ENCODE assay signal across 8 cellular contexts in the genomic region with DNA sequence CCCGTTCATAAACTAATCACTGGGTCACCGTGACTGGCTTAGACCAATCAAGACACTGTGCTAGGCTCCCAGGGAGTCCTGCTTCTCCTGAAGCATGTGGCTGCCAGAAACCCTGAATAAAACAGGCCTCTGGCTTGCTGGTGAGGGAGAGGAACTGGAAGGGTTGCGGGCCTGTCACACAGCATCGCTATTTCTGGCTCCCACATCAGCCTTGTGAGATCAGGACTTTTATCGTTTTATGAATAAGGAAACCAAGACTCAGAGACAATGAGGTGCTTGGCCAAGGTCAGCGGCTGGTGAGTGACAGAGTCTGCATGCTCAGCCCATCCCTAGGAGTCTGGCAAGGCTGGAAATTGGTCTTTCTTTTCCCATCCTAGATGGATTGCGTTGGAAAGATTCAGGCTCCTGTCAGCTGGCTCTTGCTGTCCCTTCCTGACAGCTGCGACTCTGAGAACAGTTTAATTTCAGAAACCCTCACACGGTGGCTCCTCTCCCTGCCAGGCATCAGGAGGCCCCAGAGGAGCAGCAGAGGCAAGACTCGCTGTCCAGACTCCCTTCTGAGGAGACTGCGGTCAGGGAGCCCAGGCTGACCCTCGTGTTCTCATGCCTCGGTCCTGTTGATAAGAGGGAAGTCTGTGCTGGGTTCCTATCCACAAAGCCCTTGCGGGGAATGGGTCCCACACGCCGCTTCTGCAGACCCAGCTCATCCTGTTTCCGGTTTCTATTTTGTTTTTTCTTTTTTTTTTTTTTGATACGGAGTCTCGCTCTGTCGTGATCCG.
DNase-seq lines count a peak whose midpoint lies in the region; ATAC-seq and TF ChIP-seq lines count a peak whose summit lies in the region.

No MANE protein-coding gene starts in this region.

- ATAC-seq in activated CD8-positive, alpha-beta T cell treated with anti-CD3 and anti-CD28 coated beads, Interleukin-2, amount 10 ng/mL, durations not matched to agents 7 days and 5 days, result peak; percentile 38
- ATAC-seq in GM19395 (IDR thresholded peaks at IDR 0.05; ENCODE audit: unreplicated experiment) (no peak), GM18520 (IDR thresholded peaks at IDR 0.05; ENCODE audit: unreplicated experiment) (no peak)

- H3K27ac Mint-ChIP-seq in activated CD8-positive, alpha-beta T cell treated with anti-CD3 and anti-CD28 coated beads, Interleukin-2, amount 10 ng/mL, durations not matched to agents 7 days and 5 days, result peak overlapping the region; percentile 93
- H3K27ac Mint-ChIP-seq in immature natural killer cell (peak overlapping the region; percentile 81 to 99 (median 92)), nephron progenitor cell (no peak overlapping the region)

- CTCF ChIA-PET in activated CD8-positive, alpha-beta T cell treated with anti-CD3 and anti-CD28 coated beads, Interleukin-2, amount 10 ng/mL, durations not matched to agents 7 days and 5 days (lab: Charles Lee), result interaction anchor here (1.6 kb wide), 1 partner anchor 10 kb away, joined by 4 read pairs; no protein-coding TSS in a partner anchor

- peaks cover 0 to 15% (median 0%) of the 10 kb centered on the region in 4 donors for H3K9me3 ChIP-seq in tibial nerve

- peak overlapping the region; percentile 65 for H3K4me3 Mint-ChIP-seq in activated CD8-positive, alpha-beta T cell treated with anti-CD3 and anti-CD28 coated beads, Interleukin-2, amount 10 ng/mL, durations not matched to agents 7 days and 5 days
- H3K4me3 Mint-ChIP-seq in immature natural killer cell (peak overlapping the region; percentile 77 to 93 (median 84)), nephron progenitor cell (no peak overlapping the region)

- H3K36me3 ChIP-seq in tibial nerve, result no peaks in the 10 kb centered on the region

- H3K4me1 ChIP-seq in tibial nerve, result peaks cover 0 to 10% (median 7%) of the 10 kb centered on the region in 4 donors

- H3K4me3 ChIP-seq in tibial nerve, result peak overlapping the region; percentile 8 to 48 (median 30)

- H3K9me3 Mint-ChIP-seq in activated CD8-positive, alpha-beta T cell treated with anti-CD3 and anti-CD28 coated beads, Interleukin-2, amount 10 ng/mL, durations not matched to agents 7 days and 5 days (ENCODE audit: insufficient read depth), result peaks cover 4% of the 10 kb centered on the region
- H3K9me3 Mint-ChIP-seq in immature natural killer cell, result peaks cover 0 to 5% (median 3%) of the 10 kb centered on the region in 6 donors
- peaks cover 26% of the 10 kb centered on the region for H3K9me3 Mint-ChIP-seq in nephron progenitor cell

- H3K36me3 Mint-ChIP-seq in activated CD8-positive, alpha-beta T cell treated with anti-CD3 and anti-CD28 coated beads, Interleukin-2, amount 10 ng/mL, durations not matched to agents 7 days and 5 days (ENCODE audit: low read depth), result peaks cover 10% of the 10 kb centered on the region
- H3K36me3 Mint-ChIP-seq in immature natural killer cell (peaks cover 3 to 6% (median 4%) of the 10 kb centered on the region in 3 donors), nephron progenitor cell (ENCODE audit: low read depth) (no peaks in the 10 kb centered on the region)

- TF ChIP-seq CTCF in tibial nerve (IDR thresholded peaks at IDR 0.05) (no peak), nephron progenitor cell (IDR thresholded peaks at IDR 0.05) (no peak)

- no peaks in the 10 kb centered on the region for H3K27me3 ChIP-seq in tibial nerve

- POLR2A ChIA-PET in activated CD8-positive, alpha-beta T cell treated with anti-CD3 and anti-CD28 coated beads, Interleukin-2, amount 10 ng/mL, durations not matched to agents 7 days and 5 days (lab: Charles Lee), result interaction anchor here (1.1 to 1.7 kb wide), 3 partner anchors 10 to 109 kb away, joined by 3 to 4 read pairs (median 3); no protein-coding TSS in a partner anchor

- no peak for TF ChIP-seq EP300 in tibial nerve (IDR thresholded peaks at IDR 0.05)

- peak overlapping the region in 3 of 4 donors; percentile 47 to 64 (median 54) for H3K27ac ChIP-seq in tibial nerve

- peak; percentile 68 for DNase-seq in activated CD8-positive, alpha-beta memory T cell treated with anti-CD3 and anti-CD28 coated beads for 24 hours
- no peak for DNase-seq in activated CD8-positive, alpha-beta memory T cell treated with anti-CD3 and anti-CD28 coated beads, Interleukin-2, amount 50 U/mL, for 4 hours
- peak; percentile 29 for DNase-seq in activated CD8-positive, alpha-beta T cell treated with anti-CD3 and anti-CD28 coated beads, Interleukin-2, amount 10 ng/mL, durations not matched to agents 7 days and 5 days
- no peak for DNase-seq in immature natural killer cell
- no peak for DNase-seq in tibial nerve (ENCODE audit: low spot score in 2 of 2)
- no peak for DNase-seq in nephron progenitor cell

- H3K27me3 Mint-ChIP-seq in activated CD8-positive, alpha-beta T cell treated with anti-CD3 and anti-CD28 coated beads, Interleukin-2, amount 10 ng/mL, durations not matched to agents 7 days and 5 days (ENCODE audit: low read depth), result peaks cover 2% of the 10 kb centered on the region
- H3K27me3 Mint-ChIP-seq in immature natural killer cell (ENCODE audit: low read depth in 3 of 3) (peaks cover 0 to 4% (median 2%) of the 10 kb centered on the region in 3 donors), nephron progenitor cell (ENCODE audit: low read depth, poor library complexity) (peaks cover 8% of the 10 kb centered on the region)

- peaks cover 56% of the 10 kb centered on the region for H3K4me1 Mint-ChIP-seq in activated CD8-positive, alpha-beta T cell treated with anti-CD3 and anti-CD28 coated beads, Interleukin-2, amount 10 ng/mL, durations not matched to agents 7 days and 5 days (ENCODE audit: low read depth)
- H3K4me1 Mint-ChIP-seq in immature natural killer cell, result peaks cover 52 to 74% of the 10 kb centered on the region in 2 donors
- H3K4me1 Mint-ChIP-seq in nephron progenitor cell, result peaks cover 9% of the 10 kb centered on the region

- TF ChIP-seq POLR2A in tibial nerve (IDR thresholded peaks at IDR 0.05), result no peak

- 41 to 42% methylated on average over 19 to 21 of the region's 21 CpGs for WGBS in tibial nerve, 2 donors

Comparison
In these comparisons a context has a peak if more than half of its experiments do, and no peak if none do; other contexts are left out.
1. DNase-seq: peak in activated CD8-positive, alpha-beta memory T cell treated with anti-CD3 and anti-CD28 coated beads for 24 hours (single experiment) and activated CD8-positive, alpha-beta T cell treated with anti-CD3 and anti-CD28 coated beads, Interleukin-2, amount 10 ng/mL, durations not matched to agents 7 days and 5 days (single experiment); none in activated CD8-positive, alpha-beta memory T cell treated with anti-CD3 and anti-CD28 coated beads, Interleukin-2, amount 50 U/mL, for 4 hours (single experiment), immature natural killer cell (0 of 3), tibial nerve (0 of 2) and nephron progenitor cell (single experiment).